10 cellular contexts compared by ENCODE assay signal in genomic region chr12:104672501-104673265, GRCh38.
DNase-seq lines count a peak whose midpoint lies in the region; ATAC-seq, FAIRE-seq and TF ChIP-seq lines count a peak whose summit lies in the region.
"Had no signal": no experiment of that assay in that cellular context is flagged by ENCODE, and none has a peak within 500 bp of the region (broad histone marks: within the 10 kb centered on the region; RNA-seq: fewer than 3 reads in every experiment).

No MANE protein-coding gene starts in this region.

- peak overlapping the region; percentile 53 for H3K4me3 Mint-ChIP-seq in activated B cell treated with CpG ODN at 0.5 μM for 24 hours
- H3K4me3 Mint-ChIP-seq in stimulated activated effector memory CD8-positive, alpha-beta T cell treated with anti-CD3 and anti-CD28 coated beads, Interleukin-12 subunit alpha, Interleukin-12 subunit beta, amount 100 ng/mL, for 72 hours = peak overlapping the region; percentile 61

- POLR2A ChIA-PET in activated B cell treated with CpG ODN at 0.5 μM for 24 hours (lab: Charles Lee) = interaction anchor here (0.9 to 3.5 kb wide), 7 partner anchors 8 to 215 kb away, joined by 4 to 35 read pairs (median 6); partner anchors contain the start of gene CHST11

- no peaks in the 10 kb centered on the region for H3K27me3 Mint-ChIP-seq in activated B cell treated with CpG ODN at 0.5 μM for 24 hours

- no peak for TF ChIP-seq POLR2A in GM12891 (IDR thresholded peaks at IDR 0.05; ENCODE audit: low read depth, low read length)

- DNase-seq in GM12891 (ENCODE audit: insufficient read length, low spot score) (no peak), activated B cell treated with CpG ODN at 0.5 μM for 24 hours (no peak), globus pallidus (ENCODE audit: low spot score) (peak; percentile 33), RPMI8226 (no peak), 8988T (no peak)
- no peak for DNase-seq in stimulated activated effector memory CD8-positive, alpha-beta T cell treated with anti-CD3 and anti-CD28 coated beads, Interleukin-12 subunit alpha, Interleukin-12 subunit beta, amount 100 ng/mL, for 72 hours (ENCODE audit: low spot score in 2 of 2)
- DNase-seq: NCI-H1092 treated with DMSO at 0.1 percent for 48 hours; stimulated activated naive CD4-positive, alpha-beta T cell had no signal

- no peak for ATAC-seq in activated B cell treated with CpG ODN at 0.5 μM for 24 hours (ENCODE audit: low read depth)
- ATAC-seq in stimulated activated effector memory CD8-positive, alpha-beta T cell treated with anti-CD3 and anti-CD28 coated beads, Interleukin-12 subunit alpha, Interleukin-12 subunit beta, amount 100 ng/mL, for 72 hours = no peak
- no peak for ATAC-seq in activated CD4-positive, CD25-positive, alpha-beta regulatory T cell treated with anti-CD3 and anti-CD28 coated beads, Interleukin-2, amount 50 U/mL, for 24 hours
- no peak for ATAC-seq in GM18517 (IDR thresholded peaks at IDR 0.05; ENCODE audit: unreplicated experiment)

- CTCF ChIA-PET in activated B cell treated with CpG ODN at 0.5 μM for 24 hours (lab: Charles Lee) = interaction anchor here (0.9 to 1.1 kb wide), 2 partner anchors 90 to 380 kb away, joined by 3 read pairs; no protein-coding TSS in a partner anchor

- intact Hi-C loops in activated B cell treated with CpG ODN at 0.5 μM for 24 hours (cut with micrococcal nuclease) = loop anchor here (5.0 to 10.0 kb wide), 2 partner anchors 285 to 388 kb away; partner anchors contain the start of gene SLC41A2

- no peaks in the 10 kb centered on the region for H3K9me3 Mint-ChIP-seq in activated B cell treated with CpG ODN at 0.5 μM for 24 hours
- no peaks in the 10 kb centered on the region for H3K9me3 Mint-ChIP-seq in stimulated activated effector memory CD8-positive, alpha-beta T cell treated with anti-CD3 and anti-CD28 coated beads, Interleukin-12 subunit alpha, Interleukin-12 subunit beta, amount 100 ng/mL, for 72 hours

- peaks cover 91% of the 10 kb centered on the region for H3K4me1 Mint-ChIP-seq in activated B cell treated with CpG ODN at 0.5 μM for 24 hours
- peaks cover 74% of the 10 kb centered on the region for H3K4me1 Mint-ChIP-seq in stimulated activated effector memory CD8-positive, alpha-beta T cell treated with anti-CD3 and anti-CD28 coated beads, Interleukin-12 subunit alpha, Interleukin-12 subunit beta, amount 100 ng/mL, for 72 hours

- FAIRE-seq in GM12891 (lab: Jason Lieb, UNC) = peak; percentile 20

- no peaks in the 10 kb centered on the region for H3K36me3 Mint-ChIP-seq in activated B cell treated with CpG ODN at 0.5 μM for 24 hours (ENCODE audit: low read depth)
- peaks cover 16% of the 10 kb centered on the region for H3K36me3 Mint-ChIP-seq in stimulated activated effector memory CD8-positive, alpha-beta T cell treated with anti-CD3 and anti-CD28 coated beads, Interleukin-12 subunit alpha, Interleukin-12 subunit beta, amount 100 ng/mL, for 72 hours

- TF ChIP-seq CTCF in activated B cell treated with CpG ODN at 0.5 μM for 24 hours (IDR thresholded peaks at IDR 0.05) = no peak

- peak overlapping the region; percentile 92 for H3K27ac Mint-ChIP-seq in activated B cell treated with CpG ODN at 0.5 μM for 24 hours
- H3K27ac Mint-ChIP-seq in stimulated activated effector memory CD8-positive, alpha-beta T cell treated with anti-CD3 and anti-CD28 coated beads, Interleukin-12 subunit alpha, Interleukin-12 subunit beta, amount 100 ng/mL, for 72 hours = peak overlapping the region; percentile 90

TF ChIP-seq in GM12891, 5 proteins besides CTCF, POLR2A, EP300 and RAD21:
- TF ChIP-seq PAX5 (IDR thresholded peaks at IDR 0.05; ENCODE audit: insufficient read depth, low read length, severe bottlenecking) = no peak
- TF ChIP-seq POU2F2 (IDR thresholded peaks at IDR 0.05; ENCODE audit: low read depth, low read length) = no peak
- no peak for TF ChIP-seq TAF1 (IDR thresholded peaks at IDR 0.05; ENCODE audit: low read depth, low read length)
- no peak for TF ChIP-seq POLR2AphosphoS5 (IDR thresholded peaks at IDR 0.05; ENCODE audit: low read depth, low read length)
- TF ChIP-seq SPI1 (IDR thresholded peaks at IDR 0.05; ENCODE audit: low read depth, low read length) = no peak
